ENCODE assay signal across 10 cellular contexts in the genomic region with DNA sequence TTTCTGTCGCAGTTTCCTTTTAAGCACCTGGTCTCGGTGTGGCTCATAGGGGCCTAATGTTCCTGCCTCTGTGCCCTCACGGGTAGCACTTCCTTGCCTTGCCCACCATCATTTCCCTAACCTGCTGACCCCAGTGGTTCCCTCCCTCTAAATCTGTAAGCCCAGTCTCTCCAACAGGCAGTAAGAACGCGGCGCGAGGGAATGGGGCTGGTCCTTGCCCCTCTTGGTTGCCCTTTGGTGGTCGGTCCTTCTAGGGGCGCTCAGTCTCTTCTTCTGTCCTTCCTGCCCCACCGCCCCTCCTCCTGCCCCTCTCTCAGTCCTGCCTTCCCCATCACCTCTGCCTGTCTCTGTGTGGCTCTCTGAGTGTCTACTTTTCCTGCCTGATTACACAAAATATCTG. TPM values are rescaled to one million over a fixed set of nuclear protein-coding genes. Genes with fewer than 3 reads are reported as not detected.
"Had no signal": no experiment of that assay in that cellular context is flagged by ENCODE, and none has a peak within 500 bp of the region (broad histone marks: within the 10 kb centered on the region; RNA-seq: fewer than 3 reads in every experiment).

No MANE protein-coding gene starts in this region.

- H3K27ac ChIP-seq: GM23248, HL-60, KMS-11 had no signal

- ATAC-seq: HepG2 had no signal

- H3K4me2 ChIP-seq: KMS-11 had no signal

- FAIRE-seq: H54, HepG2 had no signal

- H3K4me3 ChIP-seq: GM23248 had no signal

- H3K9ac ChIP-seq: GM23248, KMS-11 had no signal

- H2AFZ ChIP-seq: GM23248 had no signal

- DNase-seq: GM23248, GOT3, H9, HCEC 1CT, KBM-7 had no signal

RNA-seq across cellular contexts. Expression of gene EMX2, which starts 21.2 kb away (rescaled TPM):
- total RNA-seq: H9, HepG2 had no signal
- polyA plus RNA-seq: HepG2, IgD-negative memory B cell had no signal
